In genomic region chr5:100828071-100828689, GRCh38 we compare ENCODE assay signal across 9 cellular contexts.
DNase-seq lines count a peak whose midpoint lies in the region; ATAC-seq, FAIRE-seq and TF ChIP-seq lines count a peak whose summit lies in the region.
"Had no signal": no experiment of that assay in that cellular context is flagged by ENCODE, and none has a peak within 500 bp of the region (broad histone marks: within the 10 kb centered on the region; RNA-seq: fewer than 3 reads in every experiment).

No MANE protein-coding gene starts in this region.

- POLR2A ChIA-PET in H1 (lab: Charles Lee; ENCODE audit: partially characterized antibody): no interaction called here
- POLR2A ChIA-PET in CD4-positive, alpha-beta T cell (lab: Charles Lee): interaction anchor here (1.1 to 1.5 kb wide), 2 partner anchors 73 to 75 kb away, joined by 4 to 6 read pairs; partner anchors contain the start of gene ST8SIA4

- no peaks in the 10 kb centered on the region for H3K9me3 Mint-ChIP-seq in CD4-positive, alpha-beta T cell

- WGBS in H1 (ENCODE audit: extremely low coverage in 1 of 2, insufficient coverage in 1 of 2, insufficient read length in 1 of 2, insufficient replicate concordance in 2 of 2, low coverage in 1 of 2, low lambda C conversion rate in 2 of 2, missing lambda C conversion rate in 1 of 2), 2 experiments: 87% methylated on average over 6 of the region's 6 CpGs; no CpG with 5 or more reads in 1 of the 2 experiments

- peak; percentile 26 for DNase-seq in GM13977 (ENCODE audit: low spot score)
- DNase-seq in H1 (ENCODE audit: low read depth in 1 of 2, low spot score in 2 of 2): no peak
- DNase-seq in stimulated activated CD8-positive, alpha-beta memory T cell treated with anti-CD3 and anti-CD28 coated beads, Interleukin-4, amount 100 ng/mL, for 48 hours: peak; percentile 33
- no peak for DNase-seq in NCI-H524 (lab: John Stamatoyannopoulos, UW)
- DNase-seq in HTR-8/SVneo (ENCODE audit: insufficient read length, low spot score): no peak
- DNase-seq in CD4-positive, alpha-beta T cell: no peak

- H3K4me3 Mint-ChIP-seq in CD4-positive, alpha-beta T cell: no peak overlapping the region

- TF ChIP-seq EP300 in H1 (IDR thresholded peaks at IDR 0.05; ENCODE audit: borderline replicate concordance in 1 of 2, low read depth in 2 of 2, low read length in 2 of 2): no peak

- no peak overlapping the region for H2BK5ac ChIP-seq in H1 (ENCODE audit: low read depth, low read length)

- ATAC-seq in GM21390 (IDR thresholded peaks at IDR 0.05; ENCODE audit: unreplicated experiment): peak; percentile 67
- ATAC-seq in HG03575 (IDR thresholded peaks at IDR 0.05; ENCODE audit: extremely low read depth, insufficient number of reproducible peaks, low FRiP score, unreplicated experiment): peak; percentile 52
- ATAC-seq in CD4-positive, alpha-beta T cell (ENCODE audit: poor library complexity): no peak
- ATAC-seq: K562 had no signal

- no peak overlapping the region for H4K91ac ChIP-seq in H1 (replicated peaks; ENCODE audit: insufficient read length, low read length)

- H2BK20ac ChIP-seq in H1 (ENCODE audit: low read length): no peak overlapping the region

- H3K56ac ChIP-seq in H1 (replicated peaks; ENCODE audit: insufficient read length, low read depth, low read length): no peak overlapping the region

- H2BK120ac ChIP-seq in H1 (replicated peaks; ENCODE audit: low read depth, low read length): no peak overlapping the region

- no peaks in the 10 kb centered on the region for H3K79me1 ChIP-seq in H1 (ENCODE audit: low read depth, low read length)

- H3K23ac ChIP-seq in H1 (ENCODE audit: insufficient read length): no peak overlapping the region

- H3K4ac ChIP-seq in H1 (replicated peaks; ENCODE audit: insufficient read length, low read depth, low read length): no peak overlapping the region

- H3K14ac ChIP-seq in H1 (ENCODE audit: insufficient read length): no peak overlapping the region

- H4K8ac ChIP-seq in H1 (ENCODE audit: extremely low read depth, insufficient read depth, low read length): no peak overlapping the region

- no peaks in the 10 kb centered on the region for H3K23me2 ChIP-seq in H1 (ENCODE audit: low read depth, low read length)

- TF ChIP-seq POLR2A in H1 (IDR thresholded peaks at IDR 0.05; ENCODE audit: control extremely low read depth in 1 of 2, low read depth in 2 of 2, low read length in 2 of 2): no peak

- peaks cover 41% of the 10 kb centered on the region for H3K4me1 Mint-ChIP-seq in CD4-positive, alpha-beta T cell (ENCODE audit: low read depth)

- CTCF ChIA-PET in H1 (lab: Charles Lee; ENCODE audit: partially characterized antibody): interaction anchor here (0.6 to 1.2 kb wide), 3 partner anchors 14 to 402 kb away, joined by 3 read pairs; no protein-coding TSS in a partner anchor
- CTCF ChIA-PET in CD4-positive, alpha-beta T cell (lab: Charles Lee): interaction anchor here (1.4 kb wide), 1 partner anchor 10 kb away, joined by 4 read pairs; no protein-coding TSS in a partner anchor

- no peak overlapping the region for H3K4me2 ChIP-seq in H1 (ENCODE audit: insufficient read depth in 1 of 2, low read depth in 2 of 2, low read length in 2 of 2)

- H3K27ac Mint-ChIP-seq in CD4-positive, alpha-beta T cell: no peak overlapping the region

- no peaks in the 10 kb centered on the region for H3K27me3 Mint-ChIP-seq in CD4-positive, alpha-beta T cell

- no peak overlapping the region for H2BK15ac ChIP-seq in H1 (ENCODE audit: low read length)

- H3K4me3 ChIP-seq in H1 (ENCODE audit: extremely low read depth in 1 of 4, insufficient read depth in 2 of 4, low read depth in 3 of 4, low read length in 4 of 4): no peak overlapping the region
- H3K4me3 ChIP-seq: K562 had no signal

- H3K36me3 ChIP-seq in H1 (ENCODE audit: control insufficient read depth in 2 of 4, insufficient read depth in 4 of 4, low read length in 3 of 4): no peaks in the 10 kb centered on the region

- no peak for FAIRE-seq in H1 (lab: Jason Lieb, UNC)
- no peak for FAIRE-seq in HTR-8/SVneo (lab: Jason Lieb, UNC)
- FAIRE-seq: K562 had no signal

- no peaks in the 10 kb centered on the region for H3K79me2 ChIP-seq in H1 (ENCODE audit: control insufficient read depth in 1 of 2, insufficient read depth in 2 of 2, low read length in 2 of 2)

- no peak for TF ChIP-seq RAD21 in H1 (IDR thresholded peaks at IDR 0.05 in 1 of 2, conservative IDR thresholded peaks at IDR 0.05 in 1 of 2; ENCODE audit: low read depth in 2 of 2, low read length in 2 of 2)

- no peaks in the 10 kb centered on the region; a peak in 1 of 7 replicates for H3K4me1 ChIP-seq in H1 (replicated peaks in 1 of 4; ENCODE audit: control insufficient read depth in 3 of 4, insufficient read depth in 4 of 4, low read length in 3 of 4)

- no peak overlapping the region for H3K27ac ChIP-seq in H1 (ENCODE audit: low read depth, low read length)
- no peak overlapping the region for H3K27ac ChIP-seq in CD4-positive, alpha-beta T cell (ENCODE audit: low read depth, low read length)

- no peak overlapping the region for H3K18ac ChIP-seq in H1 (ENCODE audit: extremely low read depth, low read length)

- no peaks in the 10 kb centered on the region for H3K9me3 ChIP-seq in H1 (ENCODE audit: insufficient read depth in 2 of 2, low read depth in 1 of 2, low read length in 1 of 2)
- no peaks in the 10 kb centered on the region for H3K9me3 ChIP-seq in CD4-positive, alpha-beta T cell (ENCODE audit: control insufficient read depth, low read length)

- H2BK12ac ChIP-seq in H1 (ENCODE audit: low read depth, low read length): no peak overlapping the region

- no peak overlapping the region for H4K5ac ChIP-seq in H1 (ENCODE audit: insufficient read length, low read depth, low read length)

- no peaks in the 10 kb centered on the region for H3K27me3 ChIP-seq in H1 (replicated peaks in 1 of 4; ENCODE audit: control insufficient read depth in 3 of 4, extremely low read depth in 1 of 4, insufficient read depth in 3 of 4, low read length in 3 of 4)
- H3K27me3 ChIP-seq in CD4-positive, alpha-beta T cell (ENCODE audit: control insufficient read depth, insufficient read depth, low read length): no peaks in the 10 kb centered on the region

- intact Hi-C loops in CD4-positive, alpha-beta T cell (cut with DNase I, micrococcal nuclease): no loop called here

- in situ Hi-C loops in GM13977 (cut with MboI; ENCODE audit: low pct_unique_long_range_greater_than_20kb, low sequenced_read_pairs, unreplicated experiment): no loop called here

- H2AK5ac ChIP-seq in H1 (ENCODE audit: low read depth, low read length): no peak overlapping the region

- TF ChIP-seq CTCF in GM13977 (IDR thresholded peaks at IDR 0.05; ENCODE audit: extremely low read depth, insufficient read depth, missing control alignments): no peak
- no peak for TF ChIP-seq CTCF in H1 (IDR thresholded peaks at IDR 0.05; ENCODE audit: control extremely low read depth in 1 of 3, insufficient read depth in 1 of 3, low read depth in 1 of 3, low read length in 3 of 3)
- no peak for TF ChIP-seq CTCF in CD4-positive, alpha-beta T cell (IDR thresholded peaks at IDR 0.05)

- H4K20me1 ChIP-seq in H1 (replicated peaks in 1 of 2; ENCODE audit: control insufficient read depth in 1 of 2, insufficient read depth in 2 of 2, low read length in 2 of 2): no peaks in the 10 kb centered on the region

- no peak overlapping the region; a peak in 2 of 7 replicates for H3K9ac ChIP-seq in H1 (replicated peaks in 1 of 4; ENCODE audit: extremely low read depth in 1 of 4, low read depth in 3 of 4, low read length in 3 of 4)

- H3K36me3 Mint-ChIP-seq in CD4-positive, alpha-beta T cell (ENCODE audit: low read depth): peaks cover 18% of the 10 kb centered on the region

- peak overlapping the region; percentile 27; the same call in 1 of the 2 replicates for H2AFZ ChIP-seq in H1 (ENCODE audit: low read length)

TF ChIP-seq in H1, 55 proteins besides CTCF, POLR2A, EP300 and RAD21 (continues in another document):
- TF ChIP-seq CBX8 (IDR thresholded peaks at IDR 0.05; ENCODE audit: borderline replicate concordance, low read depth, low read length): no peak
- no peak for TF ChIP-seq SRF (IDR thresholded peaks at IDR 0.05; ENCODE audit: low read depth, low read length)
- TF ChIP-seq FOSL1 (IDR thresholded peaks at IDR 0.05; ENCODE audit: insufficient read depth, low read depth, low read length): no peak
- no peak for TF ChIP-seq MAX (IDR thresholded peaks at IDR 0.05)
- no peak for TF ChIP-seq SP1 (IDR thresholded peaks at IDR 0.05; ENCODE audit: low read depth, low read length)
- no peak for TF ChIP-seq RXRA (IDR thresholded peaks at IDR 0.05; ENCODE audit: insufficient read depth, low read depth, low read length)
- TF ChIP-seq SUZ12 (IDR thresholded peaks at IDR 0.05; ENCODE audit: low read length): no peak
- no peak for TF ChIP-seq MAFK (IDR thresholded peaks at IDR 0.05; ENCODE audit: low read depth, low read length)
- TF ChIP-seq E2F6 (IDR thresholded peaks at IDR 0.05): no peak
- TF ChIP-seq NRF1 (IDR thresholded peaks at IDR 0.05; ENCODE audit: low read depth, low read length): no peak
- no peak for TF ChIP-seq BCL11A (IDR thresholded peaks at IDR 0.05; ENCODE audit: low read depth in 2 of 2, low read length in 2 of 2)
- no peak for TF ChIP-seq ZNF274 (IDR thresholded peaks at IDR 0.05; ENCODE audit: borderline replicate concordance, extremely low read depth, low read length)
- TF ChIP-seq KDM5A (IDR thresholded peaks at IDR 0.05; ENCODE audit: low read length): no peak
- TF ChIP-seq USF2 (IDR thresholded peaks at IDR 0.05; ENCODE audit: low read length): no peak
- TF ChIP-seq ATF3 (IDR thresholded peaks at IDR 0.05; ENCODE audit: insufficient read depth, low read depth, low read length): no peak

Comparison
In these comparisons a context has a peak if more than half of its experiments do, and no peak if none do; other contexts are left out.
1. DNase-seq: peak in GM13977 (single experiment) and stimulated activated CD8-positive, alpha-beta memory T cell treated with anti-CD3 and anti-CD28 coated beads, Interleukin-4, amount 100 ng/mL, for 48 hours (single experiment); none in H1 (0 of 2), NCI-H524 (0 of 2), HTR-8/SVneo (single experiment) and CD4-positive, alpha-beta T cell (0 of 10).